ENCODE assay signal across 22 cellular contexts in genomic region chr3:55648591-55649318, GRCh38.
"Had no signal": no experiment of that assay in that cellular context is flagged by ENCODE, and none has a peak within 500 bp of the region (broad histone marks: within the 10 kb centered on the region; RNA-seq: fewer than 3 reads in every experiment).

No MANE protein-coding gene starts in this region.

- H3K27me3 ChIP-seq: breast epithelium, foreskin keratinocyte, spleen, tibial nerve had no signal

- H3K9me3 ChIP-seq: breast epithelium, heart right ventricle, left lung, lower lobe of right lung, spleen, tibial nerve had no signal

- H3K36me3 Mint-ChIP-seq: activated naive CD4-positive, alpha-beta T cell treated with anti-CD3 and anti-CD28 coated beads, Interleukin-2, amount 50 U/mL, for 72 hours; natural killer cell had no signal

- ATAC-seq: activated CD8-positive, alpha-beta T cell treated with anti-CD3 and anti-CD28 coated beads for 36 hours; activated naive CD4-positive, alpha-beta T cell treated with anti-CD3 and anti-CD28 coated beads, Interleukin-2, amount 50 U/mL, for 72 hours; activated T-cell treated with anti-CD3 and anti-CD28 coated beads, Interleukin-2, amount 50 U/mL, for 4 hours; esophagus mucosa; left lung; lower lobe of right lung; natural killer cell had no signal

- H3K27me3 Mint-ChIP-seq: activated CD4-positive, alpha-beta T cell treated with anti-CD3 and anti-CD28 coated beads, Interleukin-2, amount 10 ng/mL, durations not matched to agents 7 days and 5 days; activated CD8-positive, alpha-beta T cell treated with anti-CD3 and anti-CD28 coated beads for 36 hours had no signal

- H3K4me1 Mint-ChIP-seq: natural killer cell had no signal

- DNase-seq: activated CD4-positive, alpha-beta T cell treated with anti-CD3 and anti-CD28 coated beads for 1 hour; activated CD4-positive, alpha-beta T cell treated with anti-CD3 and anti-CD28 coated beads, Interleukin-2, amount 10 ng/mL, durations not matched to agents 7 days and 5 days; activated CD8-positive, alpha-beta T cell treated with anti-CD3 and anti-CD28 coated beads for 36 hours; activated T-cell treated with anti-CD3 and anti-CD28 coated beads, Interleukin-2, amount 50 U/mL, for 4 hours; central memory CD4-positive, alpha-beta T cell; foreskin keratinocyte; heart right ventricle; left lung; lower lobe of right lung; mesenchymal stem cell; natural killer cell; posterior cingulate gyrus; right cardiac atrium; spleen; stimulated activated naive CD4-positive, alpha-beta T cell; T1000 had no signal

- H3K4me1 ChIP-seq: breast epithelium, foreskin keratinocyte, heart right ventricle, left lung, lower lobe of right lung, spleen, tibial nerve had no signal

- H3K4me3 ChIP-seq: breast epithelium, heart right ventricle, left lung, lower lobe of right lung, spleen, tibial nerve had no signal

- H3K9me3 Mint-ChIP-seq: activated CD4-positive, alpha-beta T cell treated with anti-CD3 and anti-CD28 coated beads, Interleukin-2, amount 10 ng/mL, durations not matched to agents 7 days and 5 days; activated CD8-positive, alpha-beta T cell treated with anti-CD3 and anti-CD28 coated beads for 36 hours; activated naive CD4-positive, alpha-beta T cell treated with anti-CD3 and anti-CD28 coated beads, Interleukin-2, amount 50 U/mL, for 72 hours; activated T-cell treated with anti-CD3 and anti-CD28 coated beads, Interleukin-2, amount 50 U/mL, for 4 hours; activated T-helper 2 cell treated with anti-CD3 and anti-CD28 coated beads, Interferon-gamma antibody, Interleukin-2, Interleukin-4, amounts not matched to agents 10 μg/mL and 5 μg/mL and 100 μg/mL, durations not matched to agents 14 hours and 24 hours and 36 hours; natural killer cell; T-helper 1 cell treated with Interleukin-12 subunit alpha and Interleukin-12 subunit beta and Interleukin-4 antibody, amounts not matched to agents 30 μg/mL and 1 μg/mL, for 36 hours had no signal

- H3K36me3 ChIP-seq: breast epithelium, heart right ventricle, left lung, lower lobe of right lung, spleen, tibial nerve had no signal

- H3K27ac Mint-ChIP-seq: activated CD4-positive, alpha-beta T cell treated with anti-CD3 and anti-CD28 coated beads, Interleukin-2, amount 10 ng/mL, durations not matched to agents 7 days and 5 days; activated CD8-positive, alpha-beta T cell treated with anti-CD3 and anti-CD28 coated beads for 36 hours; activated naive CD4-positive, alpha-beta T cell treated with anti-CD3 and anti-CD28 coated beads, Interleukin-2, amount 50 U/mL, for 72 hours; activated T-helper 2 cell treated with anti-CD3 and anti-CD28 coated beads, Interferon-gamma antibody, Interleukin-2, Interleukin-4, amounts not matched to agents 10 μg/mL and 5 μg/mL and 100 μg/mL, durations not matched to agents 14 hours and 24 hours and 36 hours; natural killer cell; T-helper 1 cell treated with Interleukin-12 subunit alpha and Interleukin-12 subunit beta and Interleukin-4 antibody, amounts not matched to agents 30 μg/mL and 1 μg/mL, for 36 hours had no signal

- H3K4me3 Mint-ChIP-seq: activated CD4-positive, alpha-beta T cell treated with anti-CD3 and anti-CD28 coated beads, Interleukin-2, amount 10 ng/mL, durations not matched to agents 7 days and 5 days; activated CD8-positive, alpha-beta T cell treated with anti-CD3 and anti-CD28 coated beads for 36 hours; activated T-cell treated with anti-CD3 and anti-CD28 coated beads, Interleukin-2, amount 50 U/mL, for 4 hours; natural killer cell; T-helper 1 cell treated with Interleukin-12 subunit alpha and Interleukin-12 subunit beta and Interleukin-4 antibody, amounts not matched to agents 30 μg/mL and 1 μg/mL, for 36 hours had no signal

- H3K27ac ChIP-seq: breast epithelium, foreskin keratinocyte, heart right ventricle, left lung, lower lobe of right lung, spleen, tibial nerve had no signal
